7 cellular contexts compared by ENCODE assay signal in the genomic region with DNA sequence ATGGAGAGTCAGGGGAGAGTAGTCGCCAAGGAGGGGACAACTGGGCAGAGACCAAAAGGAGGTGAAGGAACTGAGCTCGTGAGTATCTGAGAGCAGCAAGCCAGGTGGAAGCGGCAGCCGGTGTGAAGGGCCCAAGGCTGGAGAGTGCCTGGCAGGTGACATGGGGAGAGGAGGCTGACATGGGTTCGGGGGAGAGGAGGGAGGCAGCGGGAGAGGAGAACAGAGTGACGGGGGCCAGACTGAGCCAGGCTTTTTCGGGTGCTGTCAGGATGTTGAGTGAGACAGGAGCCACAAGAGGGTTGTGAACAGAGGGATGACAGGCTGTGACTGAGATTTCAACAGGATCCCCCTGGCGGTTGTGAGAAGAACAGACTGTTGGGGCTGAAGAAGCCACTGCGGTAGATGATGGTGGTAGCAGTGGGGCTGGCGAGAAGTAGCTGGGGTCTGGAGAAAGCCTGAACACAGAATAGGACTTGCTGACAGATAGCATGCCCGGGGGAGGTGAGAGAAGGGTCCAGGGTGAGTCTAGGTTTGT. TPM values are rescaled to one million over a fixed set of nuclear protein-coding genes. Genes with fewer than 3 reads are reported as not detected.
A peak's percentile ranks its signal among the peaks of the same experiment; 100 is the strongest.
DNase-seq lines count a peak whose midpoint lies in the region; ATAC-seq, FAIRE-seq and TF ChIP-seq lines count a peak whose summit lies in the region.
"Had no signal": no experiment of that assay in that cellular context is flagged by ENCODE, and none has a peak within 500 bp of the region (broad histone marks: within the 10 kb centered on the region; RNA-seq: fewer than 3 reads in every experiment).

No MANE protein-coding gene starts in this region.

- no peak overlapping the region for H3K4me3 ChIP-seq in thoracic aorta

- H3K36me3 ChIP-seq in thoracic aorta: peaks cover under 1% of the 10 kb centered on the region

- H3K27me3 ChIP-seq in thoracic aorta (replicated peaks; ENCODE audit: insufficient read depth): no peaks in the 10 kb centered on the region

- H3K27me3 Mint-ChIP-seq in activated CD4-positive, alpha-beta memory T cell treated with anti-CD3 and anti-CD28 coated beads, Interleukin-2, amount 10 ng/mL, durations not matched to agents 7 days and 5 days: no peaks in the 10 kb centered on the region
- no peaks in the 10 kb centered on the region for H3K27me3 Mint-ChIP-seq in activated CD4-positive, alpha-beta memory T cell treated with anti-CD3 and anti-CD28 coated beads for 36 hours
- no peaks in the 10 kb centered on the region for H3K27me3 Mint-ChIP-seq in dendritic cell treated with granulocyte-macrophage colony-stimulating factor and Interleukin-4, amounts not matched to agents 40 ng/mL and 50 ng/mL, for 4 days

- H3K36me3 Mint-ChIP-seq in activated CD4-positive, alpha-beta memory T cell treated with anti-CD3 and anti-CD28 coated beads, Interleukin-2, amount 10 ng/mL, durations not matched to agents 7 days and 5 days (ENCODE audit: low read depth): peaks cover 53% of the 10 kb centered on the region
- H3K36me3 Mint-ChIP-seq in activated CD4-positive, alpha-beta memory T cell treated with anti-CD3 and anti-CD28 coated beads for 36 hours: peaks cover 41% of the 10 kb centered on the region
- H3K36me3 Mint-ChIP-seq in dendritic cell treated with granulocyte-macrophage colony-stimulating factor and Interleukin-4, amounts not matched to agents 40 ng/mL and 50 ng/mL, for 4 days (ENCODE audit: low read depth): peaks cover 85% of the 10 kb centered on the region

- H3K4me1 Mint-ChIP-seq in activated CD4-positive, alpha-beta memory T cell treated with anti-CD3 and anti-CD28 coated beads, Interleukin-2, amount 10 ng/mL, durations not matched to agents 7 days and 5 days: peaks cover 43% of the 10 kb centered on the region
- H3K4me1 Mint-ChIP-seq in activated CD4-positive, alpha-beta memory T cell treated with anti-CD3 and anti-CD28 coated beads for 36 hours (ENCODE audit: low read depth): peaks cover 36% of the 10 kb centered on the region
- H3K4me1 Mint-ChIP-seq in dendritic cell treated with granulocyte-macrophage colony-stimulating factor and Interleukin-4, amounts not matched to agents 40 ng/mL and 50 ng/mL, for 4 days (ENCODE audit: low read depth): peaks cover 54% of the 10 kb centered on the region

- peak overlapping the region; percentile 16 for H3K27ac Mint-ChIP-seq in activated CD4-positive, alpha-beta memory T cell treated with anti-CD3 and anti-CD28 coated beads, Interleukin-2, amount 10 ng/mL, durations not matched to agents 7 days and 5 days
- H3K27ac Mint-ChIP-seq in activated CD4-positive, alpha-beta memory T cell treated with anti-CD3 and anti-CD28 coated beads for 36 hours: no peak overlapping the region
- H3K27ac Mint-ChIP-seq in dendritic cell treated with granulocyte-macrophage colony-stimulating factor and Interleukin-4, amounts not matched to agents 40 ng/mL and 50 ng/mL, for 4 days: peak overlapping the region; percentile 60

- intact Hi-C loops in activated CD4-positive, alpha-beta memory T cell treated with anti-CD3 and anti-CD28 coated beads for 36 hours (cut with micrococcal nuclease): no loop called here
- intact Hi-C loops in dendritic cell treated with granulocyte-macrophage colony-stimulating factor and Interleukin-4, amounts not matched to agents 40 ng/mL and 50 ng/mL, for 4 days (cut with micrococcal nuclease): no loop called here

- FAIRE-seq in H54 (lab: Jason Lieb, UNC) (no peak), urothelium cell line (lab: Jason Lieb, UNC) (no peak)

- no peaks in the 10 kb centered on the region for H3K9me3 Mint-ChIP-seq in activated CD4-positive, alpha-beta memory T cell treated with anti-CD3 and anti-CD28 coated beads, Interleukin-2, amount 10 ng/mL, durations not matched to agents 7 days and 5 days
- H3K9me3 Mint-ChIP-seq in activated CD4-positive, alpha-beta memory T cell treated with anti-CD3 and anti-CD28 coated beads for 36 hours: no peaks in the 10 kb centered on the region
- no peaks in the 10 kb centered on the region for H3K9me3 Mint-ChIP-seq in dendritic cell treated with granulocyte-macrophage colony-stimulating factor and Interleukin-4, amounts not matched to agents 40 ng/mL and 50 ng/mL, for 4 days

- H3K9me3 ChIP-seq in thoracic aorta: no peaks in the 10 kb centered on the region

- H3K27ac ChIP-seq in thoracic aorta: no peak overlapping the region

- no peak for TF ChIP-seq POLR2A in H54 (IDR thresholded peaks at IDR 0.05; ENCODE audit: low read depth, low read length)

- peak; percentile 38 for TF ChIP-seq CTCF in thoracic aorta (IDR thresholded peaks at IDR 0.05)

- DNase-seq in activated CD4-positive, alpha-beta memory T cell treated with anti-CD3 and anti-CD28 coated beads, Interleukin-2, amount 10 ng/mL, durations not matched to agents 7 days and 5 days: peak; percentile 23
- DNase-seq in activated CD4-positive, alpha-beta memory T cell treated with anti-CD3 and anti-CD28 coated beads for 36 hours: no peak
- DNase-seq in thoracic aorta (ENCODE audit: low spot score): no peak
- DNase-seq in H54 (ENCODE audit: insufficient read length, low spot score): no peak
- DNase-seq in urothelium cell line (ENCODE audit: low spot score): no peak

- peaks cover 6 to 17% of the 10 kb centered on the region in 2 donors for H3K4me1 ChIP-seq in thoracic aorta (ENCODE audit: control insufficient read depth in 1 of 2, low read depth in 2 of 2)

- POLR2A ChIA-PET in activated CD4-positive, alpha-beta memory T cell treated with anti-CD3 and anti-CD28 coated beads, Interleukin-2, amount 10 ng/mL, durations not matched to agents 7 days and 5 days (lab: Charles Lee): interaction anchor here (0.8 kb wide), 1 partner anchor 39 kb away, joined by 3 read pairs; no protein-coding TSS in a partner anchor
- POLR2A ChIA-PET in activated CD4-positive, alpha-beta memory T cell treated with anti-CD3 and anti-CD28 coated beads for 36 hours (lab: Charles Lee): no interaction called here

- H3K4me3 Mint-ChIP-seq in activated CD4-positive, alpha-beta memory T cell treated with anti-CD3 and anti-CD28 coated beads, Interleukin-2, amount 10 ng/mL, durations not matched to agents 7 days and 5 days: no peak overlapping the region
- no peak overlapping the region for H3K4me3 Mint-ChIP-seq in activated CD4-positive, alpha-beta memory T cell treated with anti-CD3 and anti-CD28 coated beads for 36 hours
- no peak overlapping the region for H3K4me3 Mint-ChIP-seq in dendritic cell treated with granulocyte-macrophage colony-stimulating factor and Interleukin-4, amounts not matched to agents 40 ng/mL and 50 ng/mL, for 4 days

- CTCF ChIA-PET in activated CD4-positive, alpha-beta memory T cell treated with anti-CD3 and anti-CD28 coated beads, Interleukin-2, amount 10 ng/mL, durations not matched to agents 7 days and 5 days (lab: Charles Lee): interaction anchor here (0.8 to 2.1 kb wide), 4 partner anchors 14 to 147 kb away, joined by 3 to 5 read pairs (median 4); no protein-coding TSS in a partner anchor
- CTCF ChIA-PET in activated CD4-positive, alpha-beta memory T cell treated with anti-CD3 and anti-CD28 coated beads for 36 hours (lab: Charles Lee): interaction anchor here (1.4 kb wide), 1 partner anchor 14 kb away, joined by 3 read pairs; no protein-coding TSS in a partner anchor

- ATAC-seq in thoracic aorta (ENCODE audit: insufficient number of reproducible peaks, low FRiP score, low read depth): no peak

RNA-seq across cellular contexts. Expression of a gene that starts 5.7 kb away (rescaled TPM):
- 10 to 100 TPM; 68.9 to 74.9 TPM for total RNA-seq in activated CD4-positive, alpha-beta memory T cell treated with anti-CD3 and anti-CD28 coated beads, Interleukin-2, amount 10 ng/mL, durations not matched to agents 7 days and 5 days
- 10 to 100 TPM; 93.6 to 95.3 TPM for total RNA-seq in activated CD4-positive, alpha-beta memory T cell treated with anti-CD3 and anti-CD28 coated beads for 36 hours
- total RNA-seq in thoracic aorta: 10 to 100 TPM; 23.8 to 33.4 TPM

RNA-seq across cellular contexts. Expression of a gene that starts 14.4 kb away (rescaled TPM):
- 100 to 1,000 TPM; 162 to 167 TPM for total RNA-seq in activated CD4-positive, alpha-beta memory T cell treated with anti-CD3 and anti-CD28 coated beads, Interleukin-2, amount 10 ng/mL, durations not matched to agents 7 days and 5 days
- 100 to 1,000 TPM; 198 to 210 TPM for total RNA-seq in activated CD4-positive, alpha-beta memory T cell treated with anti-CD3 and anti-CD28 coated beads for 36 hours
- total RNA-seq in thoracic aorta: 100 to 1,000 TPM in 1 of 2 donors, 10 to 100 TPM in 1; 71.8 to 124 TPM

RNA-seq across cellular contexts. Expression of a gene that starts 14.9 kb away (rescaled TPM):
- total RNA-seq in activated CD4-positive, alpha-beta memory T cell treated with anti-CD3 and anti-CD28 coated beads, Interleukin-2, amount 10 ng/mL, durations not matched to agents 7 days and 5 days: 10 to 100 TPM; 15.7 to 18.6 TPM
- total RNA-seq in activated CD4-positive, alpha-beta memory T cell treated with anti-CD3 and anti-CD28 coated beads for 36 hours: 1 to 10 TPM; 3.4 to 4.4 TPM
- 10 to 100 TPM; 13.1 to 18.9 TPM for total RNA-seq in thoracic aorta

RNA-seq across cellular contexts. Expression of a gene that starts 25.0 kb away (rescaled TPM):
- under 1 TPM; 0.18 to 0.40 TPM for total RNA-seq in activated CD4-positive, alpha-beta memory T cell treated with anti-CD3 and anti-CD28 coated beads, Interleukin-2, amount 10 ng/mL, durations not matched to agents 7 days and 5 days
- total RNA-seq in activated CD4-positive, alpha-beta memory T cell treated with anti-CD3 and anti-CD28 coated beads for 36 hours: 1 to 10 TPM in 1 of 2 experiments, under 1 TPM in 1; 0.83 to 1.3 TPM
- total RNA-seq in thoracic aorta: under 1 TPM; 0.27 to 0.85 TPM
- total RNA-seq: Daoy had no signal
